20 cellular contexts compared by ENCODE assay signal in the genomic region with DNA sequence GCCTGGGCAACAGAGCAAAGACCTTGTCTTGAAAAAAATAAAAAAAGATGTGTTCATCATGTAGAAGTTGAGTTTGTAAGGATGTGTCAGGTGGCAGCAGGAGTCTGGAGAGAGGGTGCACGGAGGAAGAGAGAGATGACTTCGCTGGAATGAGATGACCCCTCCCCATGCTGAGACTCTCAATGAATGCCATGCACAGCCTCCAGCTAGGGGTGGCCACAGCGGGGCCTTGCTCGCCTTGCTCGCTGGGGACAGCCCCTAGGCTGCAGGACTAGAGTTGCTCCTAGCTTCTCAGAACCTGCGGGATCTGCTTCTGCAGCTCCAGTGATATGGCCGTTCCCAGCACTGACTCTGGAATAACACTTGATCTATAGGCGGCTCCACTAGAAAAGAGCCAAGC. TPM values are rescaled to one million over a fixed set of nuclear protein-coding genes. Genes with fewer than 3 reads are reported as not detected.
DNase-seq lines count a peak whose midpoint lies in the region; ATAC-seq, FAIRE-seq and TF ChIP-seq lines count a peak whose summit lies in the region.
"Had no signal": no experiment of that assay in that cellular context is flagged by ENCODE, and none has a peak within 500 bp of the region (broad histone marks: within the 10 kb centered on the region; RNA-seq: fewer than 3 reads in every experiment).

No MANE protein-coding gene starts in this region.

- intact Hi-C loops in endothelial cell of umbilical vein (cut with micrococcal nuclease), result no loop called here
- intact Hi-C loops in activated T-helper 2 cell treated with anti-CD3 and anti-CD28 coated beads, Interferon-gamma antibody, Interleukin-2, Interleukin-4, amounts not matched to agents 10 μg/mL and 5 μg/mL and 100 μg/mL, durations not matched to agents 14 hours and 24 hours and 36 hours (cut with micrococcal nuclease), result no loop called here

- no peak for TF ChIP-seq POLR2A in endothelial cell of umbilical vein (IDR thresholded peaks at IDR 0.05; ENCODE audit: low read depth, low read length)

- POLR2A ChIA-PET in endothelial cell of umbilical vein (lab: Charles Lee), result no interaction called here

- no peaks in the 10 kb centered on the region for H3K9me3 Mint-ChIP-seq in nephron progenitor cell
- H3K9me3 Mint-ChIP-seq in activated T-helper 2 cell treated with anti-CD3 and anti-CD28 coated beads, Interferon-gamma antibody, Interleukin-2, Interleukin-4, amounts not matched to agents 10 μg/mL and 5 μg/mL and 100 μg/mL, durations not matched to agents 14 hours and 24 hours and 36 hours, result no peaks in the 10 kb centered on the region
- H3K9me3 Mint-ChIP-seq: H9 had no signal

- no peak overlapping the region for H3K4me3 ChIP-seq in H7 (ENCODE audit: insufficient read depth, low read depth, low read length)
- H3K4me3 ChIP-seq in endothelial cell of umbilical vein (replicated peaks in 1 of 3; ENCODE audit: insufficient read depth in 1 of 3, low read depth in 1 of 3, low read length in 3 of 3), result no peak overlapping the region

- H3K36me3 ChIP-seq in H7 (replicated peaks; ENCODE audit: control insufficient read depth, insufficient read depth, low read length) (no peaks in the 10 kb centered on the region), endothelial cell of umbilical vein (ENCODE audit: control insufficient read depth in 2 of 2, extremely low read depth in 1 of 2, insufficient read depth in 2 of 2, low read length in 2 of 2) (no peaks in the 10 kb centered on the region)

- DNase-seq in NCI-H82 (lab: John Stamatoyannopoulos, UW) (peak; percentile 27), NCI-H82 treated with DMSO at 0.1 percent for 48 hours (lab: John Stamatoyannopoulos, UW; ENCODE audit: unreplicated experiment) (no peak), H7 (peak; percentile 47), endothelial cell of umbilical vein (ENCODE audit: low read depth, low spot score) (no peak), nephron progenitor cell (no peak), NCI-H2196 (lab: John Stamatoyannopoulos, UW; ENCODE audit: unreplicated experiment) (no peak)
- no peak for DNase-seq in activated T-helper 2 cell treated with anti-CD3 and anti-CD28 coated beads, Interferon-gamma antibody, Interleukin-2, Interleukin-4, amounts not matched to agents 10 μg/mL and 5 μg/mL and 100 μg/mL, durations not matched to agents 14 hours and 24 hours and 36 hours (ENCODE audit: low spot score)
- DNase-seq: Caco-2; CD4-positive, CD25-positive, alpha-beta regulatory T cell; DMS153; H9; Karpas-422; NCI-H1105 treated with DMSO at 0.1 percent for 48 hours; NCI-H1694 treated with DMSO at 0.1 percent for 48 hours; NCI-H526 treated with DMSO at 0.1 percent for 48 hours; OCI-M1 had no signal

- H3K9ac ChIP-seq in endothelial cell of umbilical vein (replicated peaks; ENCODE audit: extremely low read depth, insufficient read depth, low read length), result peak overlapping the region; percentile 5

- no peaks in the 10 kb centered on the region for H3K27me3 ChIP-seq in H7 (ENCODE audit: control insufficient read depth, insufficient read depth, low read length)
- no peaks in the 10 kb centered on the region for H3K27me3 ChIP-seq in endothelial cell of umbilical vein (ENCODE audit: control insufficient read depth in 2 of 2, insufficient read depth in 2 of 2, low read length in 2 of 2)

- TF ChIP-seq CTCF in endothelial cell of umbilical vein (IDR thresholded peaks at IDR 0.05; ENCODE audit: extremely low read depth in 1 of 2, insufficient read depth in 1 of 2, low read depth in 1 of 2, low read length in 2 of 2) (no peak), nephron progenitor cell (IDR thresholded peaks at IDR 0.05) (no peak)

- no peaks in the 10 kb centered on the region for H3K79me2 ChIP-seq in endothelial cell of umbilical vein (ENCODE audit: control insufficient read depth, insufficient read depth, low read length)

- H3K4me3 Mint-ChIP-seq in nephron progenitor cell, result no peak overlapping the region
- H3K4me3 Mint-ChIP-seq in activated T-helper 2 cell treated with anti-CD3 and anti-CD28 coated beads, Interferon-gamma antibody, Interleukin-2, Interleukin-4, amounts not matched to agents 10 μg/mL and 5 μg/mL and 100 μg/mL, durations not matched to agents 14 hours and 24 hours and 36 hours (ENCODE audit: low read depth), result no peak overlapping the region
- H3K4me3 Mint-ChIP-seq: B cell; CD4-positive, CD25-positive, alpha-beta regulatory T cell; H9 had no signal

- peaks cover 65% of the 10 kb centered on the region for H3K4me1 Mint-ChIP-seq in nephron progenitor cell
- peaks cover 7% of the 10 kb centered on the region for H3K4me1 Mint-ChIP-seq in activated T-helper 2 cell treated with anti-CD3 and anti-CD28 coated beads, Interferon-gamma antibody, Interleukin-2, Interleukin-4, amounts not matched to agents 10 μg/mL and 5 μg/mL and 100 μg/mL, durations not matched to agents 14 hours and 24 hours and 36 hours (ENCODE audit: low read depth)

- H3K27me3 Mint-ChIP-seq in nephron progenitor cell (ENCODE audit: low read depth, poor library complexity), result peaks cover 25% of the 10 kb centered on the region
- H3K27me3 Mint-ChIP-seq in activated T-helper 2 cell treated with anti-CD3 and anti-CD28 coated beads, Interferon-gamma antibody, Interleukin-2, Interleukin-4, amounts not matched to agents 10 μg/mL and 5 μg/mL and 100 μg/mL, durations not matched to agents 14 hours and 24 hours and 36 hours (ENCODE audit: low read depth), result peaks cover 16% of the 10 kb centered on the region

- H2AFZ ChIP-seq in endothelial cell of umbilical vein (ENCODE audit: low read depth, low read length), result no peak overlapping the region

- BruUV-seq in endothelial cell of umbilical vein (replicated peaks; lab: Mats Ljungman, UMichigan), result no TSS peak

- CTCF ChIA-PET in endothelial cell of umbilical vein (lab: Charles Lee), result interaction anchor here (1.1 to 2.4 kb wide), 4 partner anchors 27 to 157 kb away, joined by 4 to 10 read pairs (median 6); partner anchors contain the start of gene ZBTB21

- ATAC-seq in GM21390 (IDR thresholded peaks at IDR 0.05; ENCODE audit: unreplicated experiment), result no peak

- H3K27ac Mint-ChIP-seq in nephron progenitor cell, result peak overlapping the region; percentile 30
- no peak overlapping the region for H3K27ac Mint-ChIP-seq in activated T-helper 2 cell treated with anti-CD3 and anti-CD28 coated beads, Interferon-gamma antibody, Interleukin-2, Interleukin-4, amounts not matched to agents 10 μg/mL and 5 μg/mL and 100 μg/mL, durations not matched to agents 14 hours and 24 hours and 36 hours
- H3K27ac Mint-ChIP-seq: B cell; CD4-positive, CD25-positive, alpha-beta regulatory T cell; H9 had no signal

- dilution Hi-C loops in endothelial cell of umbilical vein (cut with MboI; ENCODE audit: extremely low pct_ligation_motif_present, low sequenced_read_pairs), result no loop called here

- H3K36me3 Mint-ChIP-seq in nephron progenitor cell (ENCODE audit: low read depth), result no peaks in the 10 kb centered on the region
- no peaks in the 10 kb centered on the region for H3K36me3 Mint-ChIP-seq in activated T-helper 2 cell treated with anti-CD3 and anti-CD28 coated beads, Interferon-gamma antibody, Interleukin-2, Interleukin-4, amounts not matched to agents 10 μg/mL and 5 μg/mL and 100 μg/mL, durations not matched to agents 14 hours and 24 hours and 36 hours (ENCODE audit: low read depth)
- H3K36me3 Mint-ChIP-seq: CD4-positive, CD25-positive, alpha-beta regulatory T cell had no signal

- no peak overlapping the region for H3K4me2 ChIP-seq in endothelial cell of umbilical vein (ENCODE audit: insufficient read depth, low read length)

- FAIRE-seq in endothelial cell of umbilical vein (lab: Jason Lieb, UNC), result no peak
- FAIRE-seq: GM19239 had no signal

- H3K4me1 ChIP-seq in endothelial cell of umbilical vein (ENCODE audit: control insufficient read depth, extremely low read depth, insufficient read depth, low read length), result peaks cover 48% of the 10 kb centered on the region

- H3K9me1 ChIP-seq in endothelial cell of umbilical vein (replicated peaks; ENCODE audit: control insufficient read depth, extremely low read depth, insufficient read depth, low read length), result no peaks in the 10 kb centered on the region

- H3K27ac ChIP-seq in endothelial cell of umbilical vein (ENCODE audit: insufficient read depth, low read depth, low read length), result peak overlapping the region; percentile 81
- H3K27ac ChIP-seq: 22Rv1 had no signal

- no peaks in the 10 kb centered on the region for H3K9me3 ChIP-seq in endothelial cell of umbilical vein (replicated peaks; ENCODE audit: control insufficient read depth, insufficient read depth, low read length)
- H3K9me3 ChIP-seq: Caco-2 had no signal

- no peaks in the 10 kb centered on the region for H4K20me1 ChIP-seq in endothelial cell of umbilical vein (replicated peaks; ENCODE audit: control insufficient read depth, extremely low read depth, insufficient read depth, low read length)

RNA-seq across cellular contexts. Expression of gene C2CD2, which starts 6.6 kb away (rescaled TPM):
- total RNA-seq in H7 (2014; rRNA removed; shearing (Covaris generic)), result 9.8 and 12.5 TPM in 2 replicates
- 33.6 and 41.2 TPM in 2 replicates for total RNA-seq in endothelial cell of umbilical vein
- polyA plus RNA-seq in endothelial cell of umbilical vein, result 28.3 and 32.6 TPM in 2 replicates
- 21.2 and 21.8 TPM in 2 replicates for polyA plus RNA-seq in endothelial cell of umbilical vein (2011; cell fraction: cytosol; rRNA removed)
- 69.6 and 72.9 TPM in 2 replicates for polyA plus RNA-seq in endothelial cell of umbilical vein (2011; cell fraction: nucleus; rRNA removed)
- polyA plus RNA-seq in endothelial cell of umbilical vein (2012), result 18.7 and 21.2 TPM in 2 replicates
- 73.1 and 80.4 TPM in 2 replicates for polyA minus RNA-seq in endothelial cell of umbilical vein
- 15.3 TPM for polyA minus RNA-seq in endothelial cell of umbilical vein (2011; cell fraction: cytosol; rRNA and poly(A)+ RNA removed)
- 64.6 and 69.8 TPM in 2 replicates for polyA minus RNA-seq in endothelial cell of umbilical vein (2011; cell fraction: nucleus; rRNA and poly(A)+ RNA removed)
- 8.6 and 11.1 TPM in 2 replicates for total RNA-seq in activated T-helper 2 cell treated with anti-CD3 and anti-CD28 coated beads, Interferon-gamma antibody, Interleukin-2, Interleukin-4, amounts not matched to agents 10 μg/mL and 5 μg/mL and 100 μg/mL, durations not matched to agents 14 hours and 24 hours and 36 hours

RNA-seq across cellular contexts. Expression of gene ZBTB21, which starts 49.8 kb away (rescaled TPM):
- 10.2 and 12.1 TPM in 2 replicates for total RNA-seq in H7 (2014; rRNA removed; shearing (Covaris generic))
- 10.8 and 12.4 TPM in 2 replicates for total RNA-seq in endothelial cell of umbilical vein
- 2.8 and 3.9 TPM in 2 replicates for polyA plus RNA-seq in endothelial cell of umbilical vein
- 3.2 and 3.6 TPM in 2 replicates for polyA plus RNA-seq in endothelial cell of umbilical vein (2011; cell fraction: cytosol; rRNA removed)
- polyA plus RNA-seq in endothelial cell of umbilical vein (2011; cell fraction: nucleus; rRNA removed), result 9.7 and 11.3 TPM in 2 replicates
- 6.8 and 7.2 TPM in 2 replicates for polyA plus RNA-seq in endothelial cell of umbilical vein (2012)
- 11.3 and 16.9 TPM in 2 replicates for polyA minus RNA-seq in endothelial cell of umbilical vein
- polyA minus RNA-seq in endothelial cell of umbilical vein (2011; cell fraction: cytosol; rRNA and poly(A)+ RNA removed), result 14.7 TPM
- polyA minus RNA-seq in endothelial cell of umbilical vein (2011; cell fraction: nucleus; rRNA and poly(A)+ RNA removed), result 10.0 and 15.4 TPM in 2 replicates
- total RNA-seq in activated T-helper 2 cell treated with anti-CD3 and anti-CD28 coated beads, Interferon-gamma antibody, Interleukin-2, Interleukin-4, amounts not matched to agents 10 μg/mL and 5 μg/mL and 100 μg/mL, durations not matched to agents 14 hours and 24 hours and 36 hours, result 24.5 and 25.7 TPM in 2 replicates

Comparison
In these comparisons a context has a peak if more than half of its experiments do, and no peak if none do; other contexts are left out.
1. DNase-seq: peak in NCI-H82 (single experiment) and H7 (single experiment); none in NCI-H82 treated with DMSO at 0.1 percent for 48 hours (single experiment), endothelial cell of umbilical vein (single experiment), nephron progenitor cell (single experiment), activated T-helper 2 cell treated with anti-CD3 and anti-CD28 coated beads, Interferon-gamma antibody, Interleukin-2, Interleukin-4, amounts not matched to agents 10 μg/mL and 5 μg/mL and 100 μg/mL, durations not matched to agents 14 hours and 24 hours and 36 hours (single experiment) and NCI-H2196 (single experiment).